Comparison of ENCODE assay signal across 8 cellular contexts in genomic region chr5:170681013-170681433, GRCh38.
A peak's percentile ranks its signal among the peaks of the same experiment; 100 is the strongest.
DNase-seq lines count a peak whose midpoint lies in the region; ATAC-seq and TF ChIP-seq lines count a peak whose summit lies in the region.

No MANE protein-coding gene starts in this region.

- no peaks in the 10 kb centered on the region for H3K36me3 Mint-ChIP-seq in activated naive CD4-positive, alpha-beta T cell treated with anti-CD3 and anti-CD28 coated beads, Interleukin-2, amount 50 U/mL, for 72 hours

- H3K27ac Mint-ChIP-seq in activated naive CD4-positive, alpha-beta T cell treated with anti-CD3 and anti-CD28 coated beads, Interleukin-2, amount 50 U/mL, for 72 hours: no peak overlapping the region

- no peak overlapping the region for H3K4me3 ChIP-seq in AG10803 (ENCODE audit: low read length)
- no peak overlapping the region for H3K4me3 ChIP-seq in Jurkat, Clone E6-1 (ENCODE audit: low read length)

- TF ChIP-seq CTCF in AG10803 (conservative IDR thresholded peaks at IDR 0.05; ENCODE audit: low read length): no peak

- no peak overlapping the region for H3K27ac ChIP-seq in caudate nucleus (ENCODE audit: low read depth, low read length)

- no peaks in the 10 kb centered on the region for H3K9me3 Mint-ChIP-seq in activated naive CD4-positive, alpha-beta T cell treated with anti-CD3 and anti-CD28 coated beads, Interleukin-2, amount 50 U/mL, for 72 hours

- DNase-seq in AG10803 (ENCODE audit: low read depth) (peak; percentile 6), iris pigment epithelial cell (ENCODE audit: low read depth) (peak; percentile 49), medulla oblongata (ENCODE audit: extremely low spot score) (no peak), caudate nucleus (lab: John Stamatoyannopoulos, UW) (no peak)
- DNase-seq in Jurkat, Clone E6-1 (ENCODE audit: low read depth, low spot score): peak; percentile 62
- DNase-seq in activated naive CD4-positive, alpha-beta T cell treated with anti-CD3 and anti-CD28 coated beads, Interleukin-2, amount 50 U/mL, for 72 hours (ENCODE audit: low spot score in 2 of 2): peak in 1 of 2 donors; percentile 66
- peak; percentile 69 for DNase-seq in stimulated activated CD8-positive, alpha-beta memory T cell treated with anti-CD3 and anti-CD28 coated beads, Interleukin-4, amount 100 ng/mL, for 48 hours

- peak; percentile 71 for ATAC-seq in GM19452 (IDR thresholded peaks at IDR 0.05; ENCODE audit: unreplicated experiment)
- ATAC-seq in activated naive CD4-positive, alpha-beta T cell treated with anti-CD3 and anti-CD28 coated beads, Interleukin-2, amount 50 U/mL, for 72 hours: peak; percentile 40 to 99

Comparison
In these comparisons a context has a peak if more than half of its experiments do, and no peak if none do; other contexts are left out.
1. DNase-seq: peak in AG10803 (single experiment), Jurkat, Clone E6-1 (single experiment), iris pigment epithelial cell (single experiment) and stimulated activated CD8-positive, alpha-beta memory T cell treated with anti-CD3 and anti-CD28 coated beads, Interleukin-4, amount 100 ng/mL, for 48 hours (single experiment); none in medulla oblongata (single experiment) and caudate nucleus (0 of 61).